In genomic region chr13:32530841-32531253, GRCh38 we compare ENCODE assay signal across 8 cellular contexts. TPM values are rescaled to one million over a fixed set of nuclear protein-coding genes. Genes with fewer than 3 reads are reported as not detected.
DNase-seq lines count a peak whose midpoint lies in the region; ATAC-seq and TF ChIP-seq lines count a peak whose summit lies in the region.

No MANE protein-coding gene starts in this region.

- no peaks in the 10 kb centered on the region for H3K27me3 Mint-ChIP-seq in activated CD4-positive, alpha-beta T cell treated with anti-CD3 and anti-CD28 coated beads, Interleukin-2, amount 10 ng/mL, durations not matched to agents 24 days and 14 days
- no peaks in the 10 kb centered on the region for H3K27me3 Mint-ChIP-seq in activated CD8-positive, alpha-beta T cell treated with anti-CD3 and anti-CD28 coated beads for 36 hours

- CTCF ChIA-PET in activated CD8-positive, alpha-beta T cell treated with anti-CD3 and anti-CD28 coated beads for 36 hours (lab: Charles Lee): no interaction called here

- DNase-seq in activated CD4-positive, alpha-beta T cell treated with anti-CD3 and anti-CD28 coated beads, Interleukin-2, amount 10 ng/mL, durations not matched to agents 24 days and 14 days: peak; percentile 75
- DNase-seq in activated CD4-positive, alpha-beta T cell treated with anti-CD3 and anti-CD28 coated beads for 4 hours: no peak
- DNase-seq in activated CD8-positive, alpha-beta T cell treated with anti-CD3 and anti-CD28 coated beads for 36 hours: no peak
- DNase-seq in hepatic stellate cell (ENCODE audit: low spot score) (peak; percentile 29), DMS53 (lab: John Stamatoyannopoulos, UW) (no peak), NCI-H2196 (lab: John Stamatoyannopoulos, UW; ENCODE audit: unreplicated experiment) (no peak)

- H3K27ac Mint-ChIP-seq in activated CD4-positive, alpha-beta T cell treated with anti-CD3 and anti-CD28 coated beads, Interleukin-2, amount 10 ng/mL, durations not matched to agents 24 days and 14 days: peak overlapping the region; percentile 88
- peak overlapping the region; percentile 68 for H3K27ac Mint-ChIP-seq in activated CD8-positive, alpha-beta T cell treated with anti-CD3 and anti-CD28 coated beads for 36 hours

- peaks cover 62% of the 10 kb centered on the region for H3K36me3 Mint-ChIP-seq in activated CD4-positive, alpha-beta T cell treated with anti-CD3 and anti-CD28 coated beads, Interleukin-2, amount 10 ng/mL, durations not matched to agents 24 days and 14 days (ENCODE audit: low read depth)
- peaks cover 53% of the 10 kb centered on the region for H3K36me3 Mint-ChIP-seq in activated CD8-positive, alpha-beta T cell treated with anti-CD3 and anti-CD28 coated beads for 36 hours (ENCODE audit: low read depth)

- ATAC-seq in HG02943 (IDR thresholded peaks at IDR 0.05; ENCODE audit: low read depth, unreplicated experiment): peak; percentile 77
- ATAC-seq in activated CD8-positive, alpha-beta T cell treated with anti-CD3 and anti-CD28 coated beads for 36 hours: peak; percentile 52

- peak overlapping the region; percentile 10 to 15 for H3K4me3 ChIP-seq in stomach smooth muscle (ENCODE audit: low read length in 2 of 2)

- no peak overlapping the region for H3K9ac ChIP-seq in stomach smooth muscle (ENCODE audit: low read length in 2 of 2)

- H3K27me3 ChIP-seq in stomach smooth muscle (ENCODE audit: control insufficient read depth in 1 of 2, insufficient read depth in 2 of 2, low read length in 2 of 2): no peaks in the 10 kb centered on the region

- TF ChIP-seq CTCF in activated CD8-positive, alpha-beta T cell treated with anti-CD3 and anti-CD28 coated beads for 36 hours (IDR thresholded peaks at IDR 0.05): no peak

- peaks cover 9% of the 10 kb centered on the region for H3K4me1 ChIP-seq in stomach smooth muscle (ENCODE audit: control insufficient read depth, insufficient read depth, low read length)

- H3K36me3 ChIP-seq in stomach smooth muscle (ENCODE audit: control insufficient read depth in 2 of 2, insufficient read depth in 2 of 2, low read length in 2 of 2): peaks cover 0 to 3% of the 10 kb centered on the region in 2 donors

- peaks cover 9% of the 10 kb centered on the region for H3K9me3 Mint-ChIP-seq in activated CD4-positive, alpha-beta T cell treated with anti-CD3 and anti-CD28 coated beads, Interleukin-2, amount 10 ng/mL, durations not matched to agents 24 days and 14 days
- no peaks in the 10 kb centered on the region for H3K9me3 Mint-ChIP-seq in activated CD8-positive, alpha-beta T cell treated with anti-CD3 and anti-CD28 coated beads for 36 hours

- no peaks in the 10 kb centered on the region for H3K9me3 ChIP-seq in stomach smooth muscle (ENCODE audit: control insufficient read depth in 2 of 2, low read length in 2 of 2)

- no peak overlapping the region for H3K27ac ChIP-seq in stomach smooth muscle (ENCODE audit: low read length)

- peaks cover 53% of the 10 kb centered on the region for H3K4me1 Mint-ChIP-seq in activated CD4-positive, alpha-beta T cell treated with anti-CD3 and anti-CD28 coated beads, Interleukin-2, amount 10 ng/mL, durations not matched to agents 24 days and 14 days
- peaks cover 81% of the 10 kb centered on the region for H3K4me1 Mint-ChIP-seq in activated CD8-positive, alpha-beta T cell treated with anti-CD3 and anti-CD28 coated beads for 36 hours (ENCODE audit: low read depth)

- intact Hi-C loops in activated CD4-positive, alpha-beta T cell treated with anti-CD3 and anti-CD28 coated beads, Interleukin-2, amount 10 ng/mL, durations not matched to agents 24 days and 14 days (cut with micrococcal nuclease): loop anchor here (2.0 to 10.0 kb wide), 2 partner anchors 102 to 1284 kb away; partner anchors contain the start of genes N4BP2L1 and RFC3
- intact Hi-C loops in activated CD8-positive, alpha-beta T cell treated with anti-CD3 and anti-CD28 coated beads for 36 hours (cut with micrococcal nuclease): no loop called here

- POLR2A ChIA-PET in activated CD8-positive, alpha-beta T cell treated with anti-CD3 and anti-CD28 coated beads for 36 hours (lab: Charles Lee): interaction anchor here (0.9 to 1.3 kb wide), 2 partner anchors 8 to 104 kb away, joined by 3 to 4 read pairs; partner anchors contain the start of gene N4BP2L2

- peak overlapping the region; percentile 74 for H3K4me3 Mint-ChIP-seq in activated CD4-positive, alpha-beta T cell treated with anti-CD3 and anti-CD28 coated beads, Interleukin-2, amount 10 ng/mL, durations not matched to agents 24 days and 14 days
- H3K4me3 Mint-ChIP-seq in activated CD8-positive, alpha-beta T cell treated with anti-CD3 and anti-CD28 coated beads for 36 hours: peak overlapping the region; percentile 62

RNA-seq across cellular contexts. Expression of gene N4BP2L2, which starts 7.7 kb away (rescaled TPM):
- 87.5 and 88.0 TPM in 2 replicates for total RNA-seq in activated CD4-positive, alpha-beta T cell treated with anti-CD3 and anti-CD28 coated beads, Interleukin-2, amount 10 ng/mL, durations not matched to agents 24 days and 14 days
- 10 to 100 TPM; 84.5 to 85.2 TPM for total RNA-seq in activated CD8-positive, alpha-beta T cell treated with anti-CD3 and anti-CD28 coated beads for 36 hours

RNA-seq across cellular contexts. Expression of gene PDS5B, which starts 55.4 kb away (rescaled TPM):
- 60.3 and 70.2 TPM in 2 replicates for total RNA-seq in activated CD4-positive, alpha-beta T cell treated with anti-CD3 and anti-CD28 coated beads, Interleukin-2, amount 10 ng/mL, durations not matched to agents 24 days and 14 days
- total RNA-seq in activated CD8-positive, alpha-beta T cell treated with anti-CD3 and anti-CD28 coated beads for 36 hours: 10 to 100 TPM; 44.1 to 46.6 TPM

Comparison
In these comparisons a context has a peak if more than half of its experiments do, and no peak if none do; other contexts are left out.
1. DNase-seq: peak in activated CD4-positive, alpha-beta T cell treated with anti-CD3 and anti-CD28 coated beads, Interleukin-2, amount 10 ng/mL, durations not matched to agents 24 days and 14 days (single experiment) and hepatic stellate cell (single experiment); none in activated CD4-positive, alpha-beta T cell treated with anti-CD3 and anti-CD28 coated beads for 4 hours (0 of 2), activated CD8-positive, alpha-beta T cell treated with anti-CD3 and anti-CD28 coated beads for 36 hours (single experiment), DMS53 (single experiment) and NCI-H2196 (single experiment).